16 cellular contexts compared by ENCODE assay signal in genomic region chr1:115364044-115364775, GRCh38. TPM values are rescaled to one million over a fixed set of nuclear protein-coding genes. Genes with fewer than 3 reads are reported as not detected.
A peak's percentile ranks its signal among the peaks of the same experiment; 100 is the strongest.
DNase-seq lines count a peak whose midpoint lies in the region; ATAC-seq and TF ChIP-seq lines count a peak whose summit lies in the region.
"Had no signal": no experiment of that assay in that cellular context is flagged by ENCODE, and none has a peak within 500 bp of the region (broad histone marks: within the 10 kb centered on the region; RNA-seq: fewer than 3 reads in every experiment).

No MANE protein-coding gene starts in this region.

- H3K27me3 Mint-ChIP-seq in chondrocyte (ENCODE audit: low read depth), result no peaks in the 10 kb centered on the region
- H3K27me3 Mint-ChIP-seq: central memory CD8-positive, alpha-beta T cell had no signal

- no peaks in the 10 kb centered on the region for H3K9me3 ChIP-seq in testis
- no peaks in the 10 kb centered on the region for H3K9me3 ChIP-seq in effector memory CD4-positive, alpha-beta T cell (ENCODE audit: control insufficient read depth, low read length)

- no peak for ATAC-seq in GM19397 (IDR thresholded peaks at IDR 0.05; ENCODE audit: unreplicated experiment)
- no peak for ATAC-seq in HG02763 (IDR thresholded peaks at IDR 0.05; ENCODE audit: unreplicated experiment)
- ATAC-seq: HCT116; stimulated activated naive CD8-positive, alpha-beta T cell treated with anti-CD3 and anti-CD28 coated beads, Interleukin-15, amount 100 ng/mL, for 72 hours had no signal

- WGBS in testis, 2 donors, result 59 to 71% methylated on average over 6 to 7 of the region's 7 CpGs

- H3K27ac Mint-ChIP-seq in chondrocyte (ENCODE audit: unreplicated experiment), result peak overlapping the region; percentile 87
- H3K27ac Mint-ChIP-seq: activated T-helper 1 cell treated with anti-CD3 and anti-CD28 coated beads, Interleukin-12 subunit alpha, Interleukin-12 subunit beta, Interleukin-2, Interleukin-4 antibody, amounts not matched to agents 30 ng/mL and 10 ng/mL and 1 ng/mL, durations not matched to agents 14 hours and 24 hours and 36 hours; stimulated activated naive CD8-positive, alpha-beta T cell treated with anti-CD3 and anti-CD28 coated beads, Interleukin-15, amount 100 ng/mL, for 72 hours had no signal

- no peak for TF ChIP-seq POLR2A in testis (IDR thresholded peaks at IDR 0.05)

- peaks cover 10% of the 10 kb centered on the region for H3K9me3 Mint-ChIP-seq in chondrocyte (ENCODE audit: low read depth)
- H3K9me3 Mint-ChIP-seq: activated T-helper 1 cell treated with anti-CD3 and anti-CD28 coated beads, Interleukin-12 subunit alpha, Interleukin-12 subunit beta, Interleukin-2, Interleukin-4 antibody, amounts not matched to agents 30 ng/mL and 10 ng/mL and 1 ng/mL, durations not matched to agents 14 hours and 24 hours and 36 hours had no signal

- H3K4me3 Mint-ChIP-seq in chondrocyte (ENCODE audit: unreplicated experiment), result peak overlapping the region; percentile 38
- H3K4me3 Mint-ChIP-seq: activated T-helper 1 cell treated with anti-CD3 and anti-CD28 coated beads, Interleukin-12 subunit alpha, Interleukin-12 subunit beta, Interleukin-2, Interleukin-4 antibody, amounts not matched to agents 30 ng/mL and 10 ng/mL and 1 ng/mL, durations not matched to agents 14 hours and 24 hours and 36 hours; central memory CD8-positive, alpha-beta T cell; stimulated activated naive CD8-positive, alpha-beta T cell treated with anti-CD3 and anti-CD28 coated beads, Interleukin-15, amount 100 ng/mL, for 72 hours had no signal

- H3K36me3 Mint-ChIP-seq in chondrocyte (ENCODE audit: low read depth), result no peaks in the 10 kb centered on the region

- H3K36me3 ChIP-seq in testis (ENCODE audit: low read depth, missing control alignments), result no peaks in the 10 kb centered on the region
- H3K36me3 ChIP-seq in effector memory CD4-positive, alpha-beta T cell (ENCODE audit: control insufficient read depth, insufficient read depth, low read length), result no peaks in the 10 kb centered on the region

- H3K4me1 Mint-ChIP-seq in chondrocyte (ENCODE audit: low read depth), result peaks cover 44% of the 10 kb centered on the region
- H3K4me1 Mint-ChIP-seq: central memory CD8-positive, alpha-beta T cell; stimulated activated naive CD8-positive, alpha-beta T cell treated with anti-CD3 and anti-CD28 coated beads, Interleukin-15, amount 100 ng/mL, for 72 hours had no signal

- peaks cover 4% of the 10 kb centered on the region for H3K4me1 ChIP-seq in testis
- no peaks in the 10 kb centered on the region for H3K4me1 ChIP-seq in effector memory CD4-positive, alpha-beta T cell (ENCODE audit: control insufficient read depth, insufficient read depth, low read length, poor library complexity, severe bottlenecking)
- H3K4me1 ChIP-seq: parathyroid adenoma had no signal

- peak; percentile 48 for DNase-seq in H4 (ENCODE audit: low spot score)
- no peak for DNase-seq in chondrocyte (ENCODE audit: low spot score)
- peak; percentile 49 for DNase-seq in iris pigment epithelial cell (ENCODE audit: low read depth)
- DNase-seq in testis, result peak; percentile 19
- DNase-seq in activated effector memory CD4-positive, alpha-beta T cell treated with Interleukin-2 at 50 U/mL for 16 hours, result no peak
- no peak for DNase-seq in effector memory CD4-positive, alpha-beta T cell
- DNase-seq: activated CD4-positive, alpha-beta T cell treated with anti-CD3 and anti-CD28 coated beads for 48 hours; KG1; NCI-H2081 treated with DMSO at 0.1 percent for 48 hours; stimulated activated naive CD8-positive, alpha-beta T cell treated with anti-CD3 and anti-CD28 coated beads, Interleukin-15, amount 100 ng/mL, for 72 hours had no signal

- no peak overlapping the region for H3K4me3 ChIP-seq in testis
- no peak overlapping the region for H3K4me3 ChIP-seq in effector memory CD4-positive, alpha-beta T cell (ENCODE audit: insufficient read depth, low read depth, low read length, poor library complexity, severe bottlenecking)

- intact Hi-C loops in testis (cut with DNase I; ENCODE audit: low total_unique reads), result no loop called here

- TF ChIP-seq CTCF in chondrocyte (IDR thresholded peaks at IDR 0.05), result peak; percentile 54
- TF ChIP-seq CTCF in testis (IDR thresholded peaks at IDR 0.05), result no peak

- peak overlapping the region in 1 of 2 donors; percentile 41 for H3K27ac ChIP-seq in testis
- no peak overlapping the region for H3K27ac ChIP-seq in effector memory CD4-positive, alpha-beta T cell (ENCODE audit: insufficient read depth, low read length, poor library complexity, severe bottlenecking)
- H3K27ac ChIP-seq: parathyroid adenoma had no signal

- no peaks in the 10 kb centered on the region for H3K27me3 ChIP-seq in testis
- no peaks in the 10 kb centered on the region for H3K27me3 ChIP-seq in effector memory CD4-positive, alpha-beta T cell (replicated peaks; ENCODE audit: control insufficient read depth, insufficient read depth, low read length, poor library complexity, severe bottlenecking)

RNA-seq across cellular contexts. Expression of gene NGF, which starts 26.2 kb away (rescaled TPM):
- not detected in 2 replicates for total RNA-seq in H4 (2014; rRNA removed; shearing (Covaris generic))
- total RNA-seq in chondrocyte (33.9 to 41.7 TPM (median 41.4 TPM) in 3 replicates), testis (1 to 10 TPM in 1 of 2 donors, under 1 TPM in 1; 0.63 to 1.4 TPM)
- 3.3 TPM for polyA plus RNA-seq in testis (ENCODE audit: insufficient read depth, low read depth, low replicate concordance)
- total RNA-seq: activated T-helper 1 cell treated with anti-CD3 and anti-CD28 coated beads, Interleukin-12 subunit alpha, Interleukin-12 subunit beta, Interleukin-2, Interleukin-4 antibody, amounts not matched to agents 30 ng/mL and 10 ng/mL and 1 ng/mL, durations not matched to agents 14 hours and 24 hours and 36 hours had no signal

Comparison
In these comparisons a context has a peak if more than half of its experiments do, and no peak if none do; other contexts are left out.
1. DNase-seq: peak in H4 (single experiment), iris pigment epithelial cell (single experiment) and testis (single experiment); none in chondrocyte (single experiment), activated effector memory CD4-positive, alpha-beta T cell treated with Interleukin-2 at 50 U/mL for 16 hours (single experiment) and effector memory CD4-positive, alpha-beta T cell (0 of 3).
2. RNA of gene NGF, which starts 26.2 kb away (total RNA-seq): 33.9 to 41.7 TPM in chondrocyte; 0.63 to 1.4 TPM in testis and not detected in H4; every median in the first group is over 10 times any median in the second.